In genomic region chr16:77430360-77430759, GRCh38 we compare ENCODE assay signal across 27 cellular contexts. TPM values are rescaled to one million over a fixed set of nuclear protein-coding genes. Genes with fewer than 3 reads are reported as not detected.
"Had no signal": no experiment of that assay in that cellular context is flagged by ENCODE, and none has a peak within 500 bp of the region (broad histone marks: within the 10 kb centered on the region; RNA-seq: fewer than 3 reads in every experiment).

No MANE protein-coding gene starts in this region.

- H3K4me3 ChIP-seq: colonic mucosa, esophagus squamous epithelium, prostate gland, sigmoid colon, suprapubic skin, transverse colon, uterus had no signal

- H3K27me3 ChIP-seq: uterus had no signal

- H3K36me3 ChIP-seq: colonic mucosa, esophagus squamous epithelium, neutrophil, prostate gland, sigmoid colon, suprapubic skin, transverse colon, uterus had no signal

- H3K27ac ChIP-seq: colonic mucosa, esophagus squamous epithelium, neutrophil, prostate gland, sigmoid colon, suprapubic skin, transverse colon, uterus, VCaP had no signal

- H3K4me1 ChIP-seq: colonic mucosa, transverse colon, uterus had no signal

- DNase-seq: activated CD4-positive, alpha-beta memory T cell treated with anti-CD3 and anti-CD28 coated beads, Interleukin-2, amount 10 ng/mL, durations not matched to agents 7 days and 5 days; activated CD4-positive, alpha-beta T cell treated with anti-CD3 and anti-CD28 coated beads, Interleukin-2, amount 10 ng/mL, durations not matched to agents 24 days and 14 days; activated CD4-positive, CD25-positive, alpha-beta regulatory T cell treated with anti-CD3 and anti-CD28 coated beads, Interleukin-2, amount 50 U/mL, for 72 hours; activated CD8-positive, alpha-beta memory T cell treated with anti-CD3 and anti-CD28 coated beads, Interleukin-2, amount 50 U/mL, for 48 hours; activated gamma-delta T cell; activated naive CD4-positive, alpha-beta T cell treated with anti-CD3 and anti-CD28 coated beads, Interleukin-2, amount 50 U/mL, for 16 hours; activated naive CD8-positive, alpha-beta T cell treated with anti-CD3 and anti-CD28 coated beads, Interleukin-2, amount 50 U/mL, for 24 hours; activated T-cell treated with anti-CD3 and anti-CD28 coated beads, Interleukin-2, amount 50 U/mL, for 24 hours; colonic mucosa; esophagus squamous epithelium; foreskin melanocyte; glutamatergic neuron; left ventricle myocardium superior; nephron progenitor cell; sigmoid colon; small intestine; stimulated activated CD4-positive, alpha-beta T cell treated with anti-CD3 and anti-CD28 coated beads, Interleukin-4, amount 100 ng/mL, for 24 hours; transverse colon; uterus had no signal

- H3K9me3 ChIP-seq: colonic mucosa, esophagus squamous epithelium, neutrophil, prostate gland, sigmoid colon, suprapubic skin, transverse colon, uterus had no signal

RNA-seq across cellular contexts. Expression of gene ADAMTS18, which starts 4.5 kb away (rescaled TPM):
- total RNA-seq: activated CD4-positive, alpha-beta memory T cell treated with anti-CD3 and anti-CD28 coated beads, Interleukin-2, amount 10 ng/mL, durations not matched to agents 7 days and 5 days; activated CD4-positive, alpha-beta T cell treated with anti-CD3 and anti-CD28 coated beads, Interleukin-2, amount 10 ng/mL, durations not matched to agents 24 days and 14 days; esophagus squamous epithelium; left ventricle myocardium superior; mucosa of gallbladder; osteocyte; SK-MEL-5; T-helper 1 cell treated with Interleukin-12 subunit alpha and Interleukin-12 subunit beta and Interleukin-4 antibody, amounts not matched to agents 30 ng/mL and 1 ng/mL, for 36 hours had no signal
